Comparison of ENCODE assay signal across 1 cellular context in the genomic region with DNA sequence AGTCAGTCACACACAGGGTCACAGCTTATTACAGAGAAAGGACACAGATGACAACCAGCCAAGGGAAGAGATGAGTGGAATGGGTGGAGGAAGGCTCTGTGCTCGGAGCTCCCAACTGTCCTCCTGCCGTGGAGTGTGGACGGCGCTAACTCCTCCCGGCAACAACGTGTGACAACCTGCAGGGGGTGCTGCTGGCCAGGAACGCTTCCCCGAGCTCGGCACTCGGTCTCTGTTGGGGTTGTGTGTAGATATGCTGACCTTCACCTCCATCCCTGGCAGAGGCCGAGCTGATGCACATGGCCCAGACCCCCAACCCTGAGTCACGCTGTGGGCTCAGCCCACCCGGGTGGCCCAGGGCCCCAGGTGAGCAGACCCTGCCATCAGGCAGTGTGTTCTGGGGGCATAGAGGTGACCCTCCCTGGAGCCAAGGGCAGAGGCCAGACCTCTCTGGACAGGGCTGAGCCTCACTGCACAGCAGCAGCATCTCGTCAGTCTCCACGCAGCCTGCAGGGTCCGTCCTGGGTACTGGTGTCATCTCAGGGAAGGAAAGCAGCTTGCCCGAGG.
TF ChIP-seq lines count a peak whose summit lies in the region.

No MANE protein-coding gene starts in this region.

TF ChIP-seq in HepG2, 621 proteins besides CTCF, POLR2A, EP300 and RAD21 (continued from another document and continues in another):
- TF ChIP-seq, protein P1, sequence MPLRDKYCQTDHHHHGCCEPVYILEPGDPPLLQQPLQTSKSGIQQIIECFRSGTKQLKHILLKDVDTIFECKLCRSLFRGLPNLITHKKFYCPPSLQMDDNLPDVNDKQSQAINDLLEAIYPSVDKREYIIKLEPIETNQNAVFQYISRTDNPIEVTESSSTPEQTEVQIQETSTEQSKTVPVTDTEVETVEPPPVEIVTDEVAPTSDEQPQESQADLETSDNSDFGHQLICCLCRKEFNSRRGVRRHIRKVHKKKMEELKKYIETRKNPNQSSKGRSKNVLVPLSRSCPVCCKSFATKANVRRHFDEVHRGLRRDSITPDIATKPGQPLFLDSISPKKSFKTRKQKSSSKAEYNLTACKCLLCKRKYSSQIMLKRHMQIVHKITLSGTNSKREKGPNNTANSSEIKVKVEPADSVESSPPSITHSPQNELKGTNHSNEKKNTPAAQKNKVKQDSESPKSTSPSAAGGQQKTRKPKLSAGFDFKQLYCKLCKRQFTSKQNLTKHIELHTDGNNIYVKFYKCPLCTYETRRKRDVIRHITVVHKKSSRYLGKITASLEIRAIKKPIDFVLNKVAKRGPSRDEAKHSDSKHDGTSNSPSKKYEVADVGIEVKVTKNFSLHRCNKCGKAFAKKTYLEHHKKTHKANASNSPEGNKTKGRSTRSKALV (CRISPR knock-in tag; IDR thresholded peaks at IDR 0.05), result no peak
- TF ChIP-seq ZNF263 (CRISPR knock-in tag; IDR thresholded peaks at IDR 0.05) (peak; percentile 88), HES4 (CRISPR knock-in tag; IDR thresholded peaks at IDR 0.05; ENCODE audit: borderline replicate concordance) (0 out of 2 replicates have a peak, but pooled peaks have one; percentile 32), MAFF (IDR thresholded peaks at IDR 0.05; ENCODE audit: low read depth, low read length) (peak; percentile 20; the same call in 1 of the 2 replicates), ZNF788 (CRISPR knock-in tag; IDR thresholded peaks at IDR 0.05; ENCODE audit: borderline replicate concordance) (0 out of 2 replicates have a peak, but pooled peaks have one; percentile 20), ZNF564 (CRISPR knock-in tag; IDR thresholded peaks at IDR 0.05) (no peak), ZNF768 (CRISPR knock-in tag; IDR thresholded peaks at IDR 0.05) (peak; percentile 16; the same call in 1 of the 2 replicates), TBL1XR1 (IDR thresholded peaks at IDR 0.05; ENCODE audit: borderline replicate concordance, low read length, partially characterized antibody) (no peak), TEAD2 (CRISPR knock-in tag; IDR thresholded peaks at IDR 0.05) (no peak), ZNF101 (CRISPR knock-in tag; IDR thresholded peaks at IDR 0.05; ENCODE audit: borderline replicate concordance, low read depth) (no peak), SKI (IDR thresholded peaks at IDR 0.05; ENCODE audit: partially characterized antibody) (no peak), ZNF530 (CRISPR knock-in tag; IDR thresholded peaks at IDR 0.05; ENCODE audit: low read depth) (no peak), ZNF552 (CRISPR knock-in tag; IDR thresholded peaks at IDR 0.05; ENCODE audit: borderline replicate concordance) (no peak), MEF2D (CRISPR knock-in tag; IDR thresholded peaks at IDR 0.05) (no peak), PTBP1 (IDR thresholded peaks at IDR 0.05; ENCODE audit: low read depth, low read length, poor library complexity, severe bottlenecking) (no peak), GPN1 (CRISPR knock-in tag; IDR thresholded peaks at IDR 0.05; ENCODE audit: borderline replicate concordance) (no peak), YEATS2 (CRISPR knock-in tag; IDR thresholded peaks at IDR 0.05; ENCODE audit: borderline replicate concordance) (no peak), PHF8 (CRISPR knock-in tag; IDR thresholded peaks at IDR 0.05) (no peak), EED (CRISPR knock-in tag; IDR thresholded peaks at IDR 0.05) (no peak), ZNF737 (CRISPR knock-in tag; IDR thresholded peaks at IDR 0.05; ENCODE audit: borderline replicate concordance) (no peak), ZNF143 (CRISPR knock-in tag; IDR thresholded peaks at IDR 0.05) (no peak), ZNF549 (CRISPR knock-in tag; IDR thresholded peaks at IDR 0.05) (no peak), EHMT2 (IDR thresholded peaks at IDR 0.05; ENCODE audit: borderline replicate concordance, low read depth, low read length) (no peak), ZNF205 (CRISPR knock-in tag; IDR thresholded peaks at IDR 0.05) (no peak), ZFP36L2 (CRISPR knock-in tag; IDR thresholded peaks at IDR 0.05) (no peak), TMF1 (CRISPR knock-in tag; IDR thresholded peaks at IDR 0.05; ENCODE audit: low read depth) (no peak), NR2F1 (CRISPR knock-in tag; IDR thresholded peaks at IDR 0.05) (no peak), IKZF1 (IDR thresholded peaks at IDR 0.05) (no peak)
- TF ChIP-seq, protein P2, sequence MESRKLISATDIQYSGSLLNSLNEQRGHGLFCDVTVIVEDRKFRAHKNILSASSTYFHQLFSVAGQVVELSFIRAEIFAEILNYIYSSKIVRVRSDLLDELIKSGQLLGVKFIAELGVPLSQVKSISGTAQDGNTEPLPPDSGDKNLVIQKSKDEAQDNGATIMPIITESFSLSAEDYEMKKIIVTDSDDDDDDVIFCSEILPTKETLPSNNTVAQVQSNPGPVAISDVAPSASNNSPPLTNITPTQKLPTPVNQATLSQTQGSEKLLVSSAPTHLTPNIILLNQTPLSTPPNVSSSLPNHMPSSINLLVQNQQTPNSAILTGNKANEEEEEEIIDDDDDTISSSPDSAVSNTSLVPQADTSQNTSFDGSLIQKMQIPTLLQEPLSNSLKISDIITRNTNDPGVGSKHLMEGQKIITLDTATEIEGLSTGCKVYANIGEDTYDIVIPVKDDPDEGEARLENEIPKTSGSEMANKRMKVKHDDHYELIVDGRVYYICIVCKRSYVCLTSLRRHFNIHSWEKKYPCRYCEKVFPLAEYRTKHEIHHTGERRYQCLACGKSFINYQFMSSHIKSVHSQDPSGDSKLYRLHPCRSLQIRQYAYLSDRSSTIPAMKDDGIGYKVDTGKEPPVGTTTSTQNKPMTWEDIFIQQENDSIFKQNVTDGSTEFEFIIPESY (CRISPR knock-in tag; IDR thresholded peaks at IDR 0.05), result peak; percentile 99
- TF ChIP-seq, protein P3, sequence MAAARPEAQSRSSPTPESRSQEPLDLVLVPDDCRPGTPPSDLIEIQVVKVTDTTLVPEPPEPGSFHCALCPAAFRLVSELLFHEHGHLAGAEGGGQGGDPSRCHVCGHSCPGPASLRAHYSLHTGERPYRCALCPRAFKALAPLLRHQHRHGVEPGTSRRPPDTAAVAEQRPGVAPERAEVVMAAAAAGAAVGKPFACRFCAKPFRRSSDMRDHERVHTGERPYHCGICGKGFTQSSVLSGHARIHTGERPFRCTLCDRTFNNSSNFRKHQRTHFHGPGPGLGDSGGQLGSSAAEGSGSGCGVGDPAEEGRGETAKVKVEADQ (CRISPR knock-in tag; IDR thresholded peaks at IDR 0.05; ENCODE audit: borderline replicate concordance), result no peak
- TF ChIP-seq, protein P4, sequence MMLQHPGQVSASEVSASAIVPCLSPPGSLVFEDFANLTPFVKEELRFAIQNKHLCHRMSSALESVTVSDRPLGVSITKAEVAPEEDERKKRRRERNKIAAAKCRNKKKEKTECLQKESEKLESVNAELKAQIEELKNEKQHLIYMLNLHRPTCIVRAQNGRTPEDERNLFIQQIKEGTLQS (CRISPR knock-in tag; IDR thresholded peaks at IDR 0.05), result no peak
- TF ChIP-seq, protein P5, sequence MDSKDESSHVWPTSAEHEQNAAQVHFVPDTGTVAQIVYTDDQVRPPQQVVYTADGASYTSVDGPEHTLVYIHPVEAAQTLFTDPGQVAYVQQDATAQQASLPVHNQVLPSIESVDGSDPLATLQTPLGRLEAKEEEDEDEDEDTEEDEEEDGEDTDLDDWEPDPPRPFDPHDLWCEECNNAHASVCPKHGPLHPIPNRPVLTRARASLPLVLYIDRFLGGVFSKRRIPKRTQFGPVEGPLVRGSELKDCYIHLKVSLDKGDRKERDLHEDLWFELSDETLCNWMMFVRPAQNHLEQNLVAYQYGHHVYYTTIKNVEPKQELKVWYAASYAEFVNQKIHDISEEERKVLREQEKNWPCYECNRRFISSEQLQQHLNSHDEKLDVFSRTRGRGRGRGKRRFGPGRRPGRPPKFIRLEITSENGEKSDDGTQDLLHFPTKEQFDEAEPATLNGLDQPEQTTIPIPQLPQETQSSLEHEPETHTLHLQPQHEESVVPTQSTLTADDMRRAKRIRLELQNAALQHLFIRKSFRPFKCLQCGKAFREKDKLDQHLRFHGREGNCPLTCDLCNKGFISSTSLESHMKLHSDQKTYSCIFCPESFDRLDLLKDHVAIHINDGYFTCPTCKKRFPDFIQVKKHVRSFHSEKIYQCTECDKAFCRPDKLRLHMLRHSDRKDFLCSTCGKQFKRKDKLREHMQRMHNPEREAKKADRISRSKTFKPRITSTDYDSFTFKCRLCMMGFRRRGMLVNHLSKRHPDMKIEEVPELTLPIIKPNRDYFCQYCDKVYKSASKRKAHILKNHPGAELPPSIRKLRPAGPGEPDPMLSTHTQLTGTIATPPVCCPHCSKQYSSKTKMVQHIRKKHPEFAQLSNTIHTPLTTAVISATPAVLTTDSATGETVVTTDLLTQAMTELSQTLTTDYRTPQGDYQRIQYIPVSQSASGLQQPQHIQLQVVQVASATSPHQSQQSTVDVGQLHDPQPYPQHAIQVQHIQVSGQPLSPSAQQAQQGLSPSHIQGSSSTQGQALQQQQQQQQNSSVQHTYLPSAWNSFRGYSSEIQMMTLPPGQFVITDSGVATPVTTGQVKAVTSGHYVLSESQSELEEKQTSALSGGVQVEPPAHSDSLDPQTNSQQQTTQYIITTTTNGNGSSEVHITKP (CRISPR knock-in tag; IDR thresholded peaks at IDR 0.05; ENCODE audit: low read depth), result no peak
- TF ChIP-seq, protein P6, sequence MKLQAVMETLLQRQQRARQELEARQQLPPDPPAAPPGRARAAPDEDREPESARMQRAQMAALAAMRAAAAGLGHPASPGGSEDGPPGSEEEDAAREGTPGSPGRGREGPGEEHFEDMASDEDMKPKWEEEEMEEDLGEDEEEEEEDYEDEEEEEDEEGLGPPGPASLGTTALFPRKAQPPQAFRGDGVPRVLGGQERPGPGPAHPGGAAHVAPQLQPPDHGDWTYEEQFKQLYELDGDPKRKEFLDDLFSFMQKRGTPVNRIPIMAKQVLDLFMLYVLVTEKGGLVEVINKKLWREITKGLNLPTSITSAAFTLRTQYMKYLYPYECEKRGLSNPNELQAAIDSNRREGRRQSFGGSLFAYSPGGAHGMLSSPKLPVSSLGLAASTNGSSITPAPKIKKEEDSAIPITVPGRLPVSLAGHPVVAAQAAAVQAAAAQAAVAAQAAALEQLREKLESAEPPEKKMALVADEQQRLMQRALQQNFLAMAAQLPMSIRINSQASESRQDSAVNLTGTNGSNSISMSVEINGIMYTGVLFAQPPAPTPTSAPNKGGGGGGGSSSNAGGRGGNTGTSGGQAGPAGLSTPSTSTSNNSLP (IDR thresholded peaks at IDR 0.05; ENCODE audit: low read depth, low read length), result no peak
- TF ChIP-seq, protein P7, sequence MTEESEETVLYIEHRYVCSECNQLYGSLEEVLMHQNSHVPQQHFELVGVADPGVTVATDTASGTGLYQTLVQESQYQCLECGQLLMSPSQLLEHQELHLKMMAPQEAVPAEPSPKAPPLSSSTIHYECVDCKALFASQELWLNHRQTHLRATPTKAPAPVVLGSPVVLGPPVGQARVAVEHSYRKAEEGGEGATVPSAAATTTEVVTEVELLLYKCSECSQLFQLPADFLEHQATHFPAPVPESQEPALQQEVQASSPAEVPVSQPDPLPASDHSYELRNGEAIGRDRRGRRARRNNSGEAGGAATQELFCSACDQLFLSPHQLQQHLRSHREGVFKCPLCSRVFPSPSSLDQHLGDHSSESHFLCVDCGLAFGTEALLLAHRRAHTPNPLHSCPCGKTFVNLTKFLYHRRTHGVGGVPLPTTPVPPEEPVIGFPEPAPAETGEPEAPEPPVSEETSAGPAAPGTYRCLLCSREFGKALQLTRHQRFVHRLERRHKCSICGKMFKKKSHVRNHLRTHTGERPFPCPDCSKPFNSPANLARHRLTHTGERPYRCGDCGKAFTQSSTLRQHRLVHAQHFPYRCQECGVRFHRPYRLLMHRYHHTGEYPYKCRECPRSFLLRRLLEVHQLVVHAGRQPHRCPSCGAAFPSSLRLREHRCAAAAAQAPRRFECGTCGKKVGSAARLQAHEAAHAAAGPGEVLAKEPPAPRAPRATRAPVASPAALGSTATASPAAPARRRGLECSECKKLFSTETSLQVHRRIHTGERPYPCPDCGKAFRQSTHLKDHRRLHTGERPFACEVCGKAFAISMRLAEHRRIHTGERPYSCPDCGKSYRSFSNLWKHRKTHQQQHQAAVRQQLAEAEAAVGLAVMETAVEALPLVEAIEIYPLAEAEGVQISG (CRISPR knock-in tag; IDR thresholded peaks at IDR 0.05), result peak; percentile 35; the same call in 1 of the 2 replicates
- TF ChIP-seq, protein P8, sequence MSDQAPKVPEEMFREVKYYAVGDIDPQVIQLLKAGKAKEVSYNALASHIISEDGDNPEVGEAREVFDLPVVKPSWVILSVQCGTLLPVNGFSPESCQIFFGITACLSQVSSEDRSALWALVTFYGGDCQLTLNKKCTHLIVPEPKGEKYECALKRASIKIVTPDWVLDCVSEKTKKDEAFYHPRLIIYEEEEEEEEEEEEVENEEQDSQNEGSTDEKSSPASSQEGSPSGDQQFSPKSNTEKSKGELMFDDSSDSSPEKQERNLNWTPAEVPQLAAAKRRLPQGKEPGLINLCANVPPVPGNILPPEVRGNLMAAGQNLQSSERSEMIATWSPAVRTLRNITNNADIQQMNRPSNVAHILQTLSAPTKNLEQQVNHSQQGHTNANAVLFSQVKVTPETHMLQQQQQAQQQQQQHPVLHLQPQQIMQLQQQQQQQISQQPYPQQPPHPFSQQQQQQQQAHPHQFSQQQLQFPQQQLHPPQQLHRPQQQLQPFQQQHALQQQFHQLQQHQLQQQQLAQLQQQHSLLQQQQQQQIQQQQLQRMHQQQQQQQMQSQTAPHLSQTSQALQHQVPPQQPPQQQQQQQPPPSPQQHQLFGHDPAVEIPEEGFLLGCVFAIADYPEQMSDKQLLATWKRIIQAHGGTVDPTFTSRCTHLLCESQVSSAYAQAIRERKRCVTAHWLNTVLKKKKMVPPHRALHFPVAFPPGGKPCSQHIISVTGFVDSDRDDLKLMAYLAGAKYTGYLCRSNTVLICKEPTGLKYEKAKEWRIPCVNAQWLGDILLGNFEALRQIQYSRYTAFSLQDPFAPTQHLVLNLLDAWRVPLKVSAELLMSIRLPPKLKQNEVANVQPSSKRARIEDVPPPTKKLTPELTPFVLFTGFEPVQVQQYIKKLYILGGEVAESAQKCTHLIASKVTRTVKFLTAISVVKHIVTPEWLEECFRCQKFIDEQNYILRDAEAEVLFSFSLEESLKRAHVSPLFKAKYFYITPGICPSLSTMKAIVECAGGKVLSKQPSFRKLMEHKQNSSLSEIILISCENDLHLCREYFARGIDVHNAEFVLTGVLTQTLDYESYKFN (CRISPR knock-in tag; conservative IDR thresholded peaks at IDR 0.05), result no peak
- TF ChIP-seq, protein P9, sequence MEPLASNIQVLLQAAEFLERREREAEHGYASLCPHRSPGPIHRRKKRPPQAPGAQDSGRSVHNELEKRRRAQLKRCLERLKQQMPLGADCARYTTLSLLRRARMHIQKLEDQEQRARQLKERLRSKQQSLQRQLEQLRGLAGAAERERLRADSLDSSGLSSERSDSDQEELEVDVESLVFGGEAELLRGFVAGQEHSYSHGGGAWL (CRISPR knock-in tag; IDR thresholded peaks at IDR 0.05), result no peak
- TF ChIP-seq, protein P10, sequence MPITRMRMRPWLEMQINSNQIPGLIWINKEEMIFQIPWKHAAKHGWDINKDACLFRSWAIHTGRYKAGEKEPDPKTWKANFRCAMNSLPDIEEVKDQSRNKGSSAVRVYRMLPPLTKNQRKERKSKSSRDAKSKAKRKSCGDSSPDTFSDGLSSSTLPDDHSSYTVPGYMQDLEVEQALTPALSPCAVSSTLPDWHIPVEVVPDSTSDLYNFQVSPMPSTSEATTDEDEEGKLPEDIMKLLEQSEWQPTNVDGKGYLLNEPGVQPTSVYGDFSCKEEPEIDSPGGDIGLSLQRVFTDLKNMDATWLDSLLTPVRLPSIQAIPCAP (CRISPR knock-in tag; IDR thresholded peaks at IDR 0.05; ENCODE audit: low read depth), result no peak
